1 cellular context compared by ENCODE assay signal in the genomic region with DNA sequence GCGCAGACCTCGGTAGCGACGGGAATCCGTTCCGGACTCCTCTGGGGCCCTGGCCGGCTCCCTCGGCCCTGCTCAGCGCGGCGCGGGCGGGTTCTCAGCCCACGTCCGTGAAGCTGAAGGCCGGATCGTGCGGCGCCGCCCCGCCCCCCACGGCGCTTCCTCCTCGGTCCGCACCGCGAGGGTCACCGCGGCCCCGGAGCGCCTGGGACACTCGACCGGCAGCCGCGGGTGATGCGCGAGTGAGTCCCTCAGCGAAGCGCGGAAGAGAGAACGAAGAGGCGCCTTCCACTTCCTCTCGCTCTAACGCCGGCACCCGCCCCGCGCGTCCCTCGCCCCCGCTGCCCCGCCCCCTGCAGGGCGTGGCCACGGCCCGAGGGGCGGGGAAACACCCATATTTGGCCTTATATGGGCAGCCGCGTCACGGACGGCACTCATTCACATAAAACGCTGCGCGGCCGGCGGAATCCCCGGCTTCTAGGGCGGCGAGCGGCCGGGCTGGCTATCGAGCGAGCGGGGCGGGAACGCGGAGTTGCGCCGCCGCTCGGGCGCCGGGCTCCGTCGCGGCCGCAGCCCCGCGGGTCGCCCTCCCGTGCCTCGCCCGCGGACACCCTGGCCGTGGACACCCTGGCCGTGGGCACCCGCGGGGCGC.
TF ChIP-seq lines count a peak whose summit lies in the region.

A gene with protein sequence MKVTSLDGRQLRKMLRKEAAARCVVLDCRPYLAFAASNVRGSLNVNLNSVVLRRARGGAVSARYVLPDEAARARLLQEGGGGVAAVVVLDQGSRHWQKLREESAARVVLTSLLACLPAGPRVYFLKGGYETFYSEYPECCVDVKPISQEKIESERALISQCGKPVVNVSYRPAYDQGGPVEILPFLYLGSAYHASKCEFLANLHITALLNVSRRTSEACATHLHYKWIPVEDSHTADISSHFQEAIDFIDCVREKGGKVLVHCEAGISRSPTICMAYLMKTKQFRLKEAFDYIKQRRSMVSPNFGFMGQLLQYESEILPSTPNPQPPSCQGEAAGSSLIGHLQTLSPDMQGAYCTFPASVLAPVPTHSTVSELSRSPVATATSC (plus strand): TSS at position 470 of the 649 bp plus-strand sequence. CDS start 215 bp downstream, outside the sequence.

TF ChIP-seq in HepG2, 621 proteins besides CTCF, POLR2A, EP300 and RAD21 (continued from another document and continues in another):
- TF ChIP-seq, protein P1, sequence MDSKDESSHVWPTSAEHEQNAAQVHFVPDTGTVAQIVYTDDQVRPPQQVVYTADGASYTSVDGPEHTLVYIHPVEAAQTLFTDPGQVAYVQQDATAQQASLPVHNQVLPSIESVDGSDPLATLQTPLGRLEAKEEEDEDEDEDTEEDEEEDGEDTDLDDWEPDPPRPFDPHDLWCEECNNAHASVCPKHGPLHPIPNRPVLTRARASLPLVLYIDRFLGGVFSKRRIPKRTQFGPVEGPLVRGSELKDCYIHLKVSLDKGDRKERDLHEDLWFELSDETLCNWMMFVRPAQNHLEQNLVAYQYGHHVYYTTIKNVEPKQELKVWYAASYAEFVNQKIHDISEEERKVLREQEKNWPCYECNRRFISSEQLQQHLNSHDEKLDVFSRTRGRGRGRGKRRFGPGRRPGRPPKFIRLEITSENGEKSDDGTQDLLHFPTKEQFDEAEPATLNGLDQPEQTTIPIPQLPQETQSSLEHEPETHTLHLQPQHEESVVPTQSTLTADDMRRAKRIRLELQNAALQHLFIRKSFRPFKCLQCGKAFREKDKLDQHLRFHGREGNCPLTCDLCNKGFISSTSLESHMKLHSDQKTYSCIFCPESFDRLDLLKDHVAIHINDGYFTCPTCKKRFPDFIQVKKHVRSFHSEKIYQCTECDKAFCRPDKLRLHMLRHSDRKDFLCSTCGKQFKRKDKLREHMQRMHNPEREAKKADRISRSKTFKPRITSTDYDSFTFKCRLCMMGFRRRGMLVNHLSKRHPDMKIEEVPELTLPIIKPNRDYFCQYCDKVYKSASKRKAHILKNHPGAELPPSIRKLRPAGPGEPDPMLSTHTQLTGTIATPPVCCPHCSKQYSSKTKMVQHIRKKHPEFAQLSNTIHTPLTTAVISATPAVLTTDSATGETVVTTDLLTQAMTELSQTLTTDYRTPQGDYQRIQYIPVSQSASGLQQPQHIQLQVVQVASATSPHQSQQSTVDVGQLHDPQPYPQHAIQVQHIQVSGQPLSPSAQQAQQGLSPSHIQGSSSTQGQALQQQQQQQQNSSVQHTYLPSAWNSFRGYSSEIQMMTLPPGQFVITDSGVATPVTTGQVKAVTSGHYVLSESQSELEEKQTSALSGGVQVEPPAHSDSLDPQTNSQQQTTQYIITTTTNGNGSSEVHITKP (CRISPR knock-in tag; IDR thresholded peaks at IDR 0.05; ENCODE audit: low read depth): no peak
- TF ChIP-seq, protein P2, sequence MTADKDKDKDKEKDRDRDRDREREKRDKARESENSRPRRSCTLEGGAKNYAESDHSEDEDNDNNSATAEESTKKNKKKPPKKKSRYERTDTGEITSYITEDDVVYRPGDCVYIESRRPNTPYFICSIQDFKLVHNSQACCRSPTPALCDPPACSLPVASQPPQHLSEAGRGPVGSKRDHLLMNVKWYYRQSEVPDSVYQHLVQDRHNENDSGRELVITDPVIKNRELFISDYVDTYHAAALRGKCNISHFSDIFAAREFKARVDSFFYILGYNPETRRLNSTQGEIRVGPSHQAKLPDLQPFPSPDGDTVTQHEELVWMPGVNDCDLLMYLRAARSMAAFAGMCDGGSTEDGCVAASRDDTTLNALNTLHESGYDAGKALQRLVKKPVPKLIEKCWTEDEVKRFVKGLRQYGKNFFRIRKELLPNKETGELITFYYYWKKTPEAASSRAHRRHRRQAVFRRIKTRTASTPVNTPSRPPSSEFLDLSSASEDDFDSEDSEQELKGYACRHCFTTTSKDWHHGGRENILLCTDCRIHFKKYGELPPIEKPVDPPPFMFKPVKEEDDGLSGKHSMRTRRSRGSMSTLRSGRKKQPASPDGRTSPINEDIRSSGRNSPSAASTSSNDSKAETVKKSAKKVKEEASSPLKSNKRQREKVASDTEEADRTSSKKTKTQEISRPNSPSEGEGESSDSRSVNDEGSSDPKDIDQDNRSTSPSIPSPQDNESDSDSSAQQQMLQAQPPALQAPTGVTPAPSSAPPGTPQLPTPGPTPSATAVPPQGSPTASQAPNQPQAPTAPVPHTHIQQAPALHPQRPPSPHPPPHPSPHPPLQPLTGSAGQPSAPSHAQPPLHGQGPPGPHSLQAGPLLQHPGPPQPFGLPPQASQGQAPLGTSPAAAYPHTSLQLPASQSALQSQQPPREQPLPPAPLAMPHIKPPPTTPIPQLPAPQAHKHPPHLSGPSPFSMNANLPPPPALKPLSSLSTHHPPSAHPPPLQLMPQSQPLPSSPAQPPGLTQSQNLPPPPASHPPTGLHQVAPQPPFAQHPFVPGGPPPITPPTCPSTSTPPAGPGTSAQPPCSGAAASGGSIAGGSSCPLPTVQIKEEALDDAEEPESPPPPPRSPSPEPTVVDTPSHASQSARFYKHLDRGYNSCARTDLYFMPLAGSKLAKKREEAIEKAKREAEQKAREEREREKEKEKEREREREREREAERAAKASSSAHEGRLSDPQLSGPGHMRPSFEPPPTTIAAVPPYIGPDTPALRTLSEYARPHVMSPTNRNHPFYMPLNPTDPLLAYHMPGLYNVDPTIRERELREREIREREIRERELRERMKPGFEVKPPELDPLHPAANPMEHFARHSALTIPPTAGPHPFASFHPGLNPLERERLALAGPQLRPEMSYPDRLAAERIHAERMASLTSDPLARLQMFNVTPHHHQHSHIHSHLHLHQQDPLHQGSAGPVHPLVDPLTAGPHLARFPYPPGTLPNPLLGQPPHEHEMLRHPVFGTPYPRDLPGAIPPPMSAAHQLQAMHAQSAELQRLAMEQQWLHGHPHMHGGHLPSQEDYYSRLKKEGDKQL (CRISPR knock-in tag; IDR thresholded peaks at IDR 0.05; ENCODE audit: low read depth): no peak
- TF ChIP-seq, protein P3, sequence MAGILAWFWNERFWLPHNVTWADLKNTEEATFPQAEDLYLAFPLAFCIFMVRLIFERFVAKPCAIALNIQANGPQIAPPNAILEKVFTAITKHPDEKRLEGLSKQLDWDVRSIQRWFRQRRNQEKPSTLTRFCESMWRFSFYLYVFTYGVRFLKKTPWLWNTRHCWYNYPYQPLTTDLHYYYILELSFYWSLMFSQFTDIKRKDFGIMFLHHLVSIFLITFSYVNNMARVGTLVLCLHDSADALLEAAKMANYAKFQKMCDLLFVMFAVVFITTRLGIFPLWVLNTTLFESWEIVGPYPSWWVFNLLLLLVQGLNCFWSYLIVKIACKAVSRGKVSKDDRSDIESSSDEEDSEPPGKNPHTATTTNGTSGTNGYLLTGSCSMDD (CRISPR knock-in tag; IDR thresholded peaks at IDR 0.05): no peak
- TF ChIP-seq ATF7-NPFF (CRISPR knock-in tag; IDR thresholded peaks at IDR 0.05; ENCODE audit: low read depth): no peak
- TF ChIP-seq HDAC6 (IDR thresholded peaks at IDR 0.05; ENCODE audit: low read depth, low read length): no peak
- TF ChIP-seq MBD4 (IDR thresholded peaks at IDR 0.05; ENCODE audit: borderline replicate concordance, low read length): no peak
- TF ChIP-seq SMARCC2 (IDR thresholded peaks at IDR 0.05): no peak
- TF ChIP-seq, protein P4, sequence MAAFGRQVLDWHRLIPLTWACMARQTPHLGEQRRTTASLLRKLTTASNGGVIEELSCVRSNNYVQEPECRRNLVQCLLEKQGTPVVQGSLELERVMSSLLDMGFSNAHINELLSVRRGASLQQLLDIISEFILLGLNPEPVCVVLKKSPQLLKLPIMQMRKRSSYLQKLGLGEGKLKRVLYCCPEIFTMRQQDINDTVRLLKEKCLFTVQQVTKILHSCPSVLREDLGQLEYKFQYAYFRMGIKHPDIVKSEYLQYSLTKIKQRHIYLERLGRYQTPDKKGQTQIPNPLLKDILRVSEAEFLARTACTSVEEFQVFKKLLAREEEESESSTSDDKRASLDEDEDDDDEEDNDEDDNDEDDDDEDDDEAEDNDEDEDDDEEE (CRISPR knock-in tag; IDR thresholded peaks at IDR 0.05): no peak
- TF ChIP-seq RORA (CRISPR knock-in tag; IDR thresholded peaks at IDR 0.05): no peak
- TF ChIP-seq HOXA3 (CRISPR knock-in tag; IDR thresholded peaks at IDR 0.05): no peak
- peak; percentile 8 for TF ChIP-seq TEAD3 (CRISPR knock-in tag; optimal IDR thresholded peaks at IDR 0.05; ENCODE audit: borderline replicate concordance)
- no peak for TF ChIP-seq FOSL1 (CRISPR knock-in tag; IDR thresholded peaks at IDR 0.05; ENCODE audit: borderline replicate concordance)
- TF ChIP-seq ZNF749 (CRISPR knock-in tag; IDR thresholded peaks at IDR 0.05; ENCODE audit: borderline replicate concordance): no peak
- TF ChIP-seq TCF12 (IDR thresholded peaks at IDR 0.05): no peak
- TF ChIP-seq TCF12 (CRISPR knock-in tag; IDR thresholded peaks at IDR 0.05): no peak
- TF ChIP-seq, protein P5, sequence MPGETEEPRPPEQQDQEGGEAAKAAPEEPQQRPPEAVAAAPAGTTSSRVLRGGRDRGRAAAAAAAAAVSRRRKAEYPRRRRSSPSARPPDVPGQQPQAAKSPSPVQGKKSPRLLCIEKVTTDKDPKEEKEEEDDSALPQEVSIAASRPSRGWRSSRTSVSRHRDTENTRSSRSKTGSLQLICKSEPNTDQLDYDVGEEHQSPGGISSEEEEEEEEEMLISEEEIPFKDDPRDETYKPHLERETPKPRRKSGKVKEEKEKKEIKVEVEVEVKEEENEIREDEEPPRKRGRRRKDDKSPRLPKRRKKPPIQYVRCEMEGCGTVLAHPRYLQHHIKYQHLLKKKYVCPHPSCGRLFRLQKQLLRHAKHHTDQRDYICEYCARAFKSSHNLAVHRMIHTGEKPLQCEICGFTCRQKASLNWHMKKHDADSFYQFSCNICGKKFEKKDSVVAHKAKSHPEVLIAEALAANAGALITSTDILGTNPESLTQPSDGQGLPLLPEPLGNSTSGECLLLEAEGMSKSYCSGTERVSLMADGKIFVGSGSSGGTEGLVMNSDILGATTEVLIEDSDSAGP (CRISPR knock-in tag; IDR thresholded peaks at IDR 0.05; ENCODE audit: borderline replicate concordance): peak; percentile 28; the same call in 1 of the 2 replicates
- TF ChIP-seq, protein P6, sequence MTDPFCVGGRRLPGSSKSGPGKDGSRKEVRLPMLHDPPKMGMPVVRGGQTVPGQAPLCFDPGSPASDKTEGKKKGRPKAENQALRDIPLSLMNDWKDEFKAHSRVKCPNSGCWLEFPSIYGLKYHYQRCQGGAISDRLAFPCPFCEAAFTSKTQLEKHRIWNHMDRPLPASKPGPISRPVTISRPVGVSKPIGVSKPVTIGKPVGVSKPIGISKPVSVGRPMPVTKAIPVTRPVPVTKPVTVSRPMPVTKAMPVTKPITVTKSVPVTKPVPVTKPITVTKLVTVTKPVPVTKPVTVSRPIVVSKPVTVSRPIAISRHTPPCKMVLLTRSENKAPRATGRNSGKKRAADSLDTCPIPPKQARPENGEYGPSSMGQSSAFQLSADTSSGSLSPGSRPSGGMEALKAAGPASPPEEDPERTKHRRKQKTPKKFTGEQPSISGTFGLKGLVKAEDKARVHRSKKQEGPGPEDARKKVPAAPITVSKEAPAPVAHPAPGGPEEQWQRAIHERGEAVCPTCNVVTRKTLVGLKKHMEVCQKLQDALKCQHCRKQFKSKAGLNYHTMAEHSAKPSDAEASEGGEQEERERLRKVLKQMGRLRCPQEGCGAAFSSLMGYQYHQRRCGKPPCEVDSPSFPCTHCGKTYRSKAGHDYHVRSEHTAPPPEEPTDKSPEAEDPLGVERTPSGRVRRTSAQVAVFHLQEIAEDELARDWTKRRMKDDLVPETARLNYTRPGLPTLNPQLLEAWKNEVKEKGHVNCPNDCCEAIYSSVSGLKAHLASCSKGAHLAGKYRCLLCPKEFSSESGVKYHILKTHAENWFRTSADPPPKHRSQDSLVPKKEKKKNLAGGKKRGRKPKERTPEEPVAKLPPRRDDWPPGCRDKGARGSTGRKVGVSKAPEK (CRISPR knock-in tag; IDR thresholded peaks at IDR 0.05; ENCODE audit: borderline replicate concordance): no peak
- no peak for TF ChIP-seq IKZF1 (IDR thresholded peaks at IDR 0.05)
- TF ChIP-seq ZNF589 (CRISPR knock-in tag; conservative IDR thresholded peaks at IDR 0.05): no peak
- no peak for TF ChIP-seq ZNF3 (CRISPR knock-in tag; IDR thresholded peaks at IDR 0.05)
- no peak for TF ChIP-seq ESRRA (CRISPR knock-in tag; IDR thresholded peaks at IDR 0.05; ENCODE audit: low read depth)
- TF ChIP-seq, protein P7, sequence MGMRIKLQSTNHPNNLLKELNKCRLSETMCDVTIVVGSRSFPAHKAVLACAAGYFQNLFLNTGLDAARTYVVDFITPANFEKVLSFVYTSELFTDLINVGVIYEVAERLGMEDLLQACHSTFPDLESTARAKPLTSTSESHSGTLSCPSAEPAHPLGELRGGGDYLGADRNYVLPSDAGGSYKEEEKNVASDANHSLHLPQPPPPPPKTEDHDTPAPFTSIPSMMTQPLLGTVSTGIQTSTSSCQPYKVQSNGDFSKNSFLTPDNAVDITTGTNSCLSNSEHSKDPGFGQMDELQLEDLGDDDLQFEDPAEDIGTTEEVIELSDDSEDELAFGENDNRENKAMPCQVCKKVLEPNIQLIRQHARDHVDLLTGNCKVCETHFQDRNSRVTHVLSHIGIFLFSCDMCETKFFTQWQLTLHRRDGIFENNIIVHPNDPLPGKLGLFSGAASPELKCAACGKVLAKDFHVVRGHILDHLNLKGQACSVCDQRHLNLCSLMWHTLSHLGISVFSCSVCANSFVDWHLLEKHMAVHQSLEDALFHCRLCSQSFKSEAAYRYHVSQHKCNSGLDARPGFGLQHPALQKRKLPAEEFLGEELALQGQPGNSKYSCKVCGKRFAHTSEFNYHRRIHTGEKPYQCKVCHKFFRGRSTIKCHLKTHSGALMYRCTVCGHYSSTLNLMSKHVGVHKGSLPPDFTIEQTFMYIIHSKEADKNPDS (CRISPR knock-in tag; IDR thresholded peaks at IDR 0.05): no peak
- TF ChIP-seq ZNF577 (CRISPR knock-in tag; IDR thresholded peaks at IDR 0.05; ENCODE audit: borderline replicate concordance, low read depth): no peak
- TF ChIP-seq, protein P8, sequence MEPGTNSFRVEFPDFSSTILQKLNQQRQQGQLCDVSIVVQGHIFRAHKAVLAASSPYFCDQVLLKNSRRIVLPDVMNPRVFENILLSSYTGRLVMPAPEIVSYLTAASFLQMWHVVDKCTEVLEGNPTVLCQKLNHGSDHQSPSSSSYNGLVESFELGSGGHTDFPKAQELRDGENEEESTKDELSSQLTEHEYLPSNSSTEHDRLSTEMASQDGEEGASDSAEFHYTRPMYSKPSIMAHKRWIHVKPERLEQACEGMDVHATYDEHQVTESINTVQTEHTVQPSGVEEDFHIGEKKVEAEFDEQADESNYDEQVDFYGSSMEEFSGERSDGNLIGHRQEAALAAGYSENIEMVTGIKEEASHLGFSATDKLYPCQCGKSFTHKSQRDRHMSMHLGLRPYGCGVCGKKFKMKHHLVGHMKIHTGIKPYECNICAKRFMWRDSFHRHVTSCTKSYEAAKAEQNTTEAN (CRISPR knock-in tag; conservative IDR thresholded peaks at IDR 0.05): no peak
- TF ChIP-seq, protein P9, sequence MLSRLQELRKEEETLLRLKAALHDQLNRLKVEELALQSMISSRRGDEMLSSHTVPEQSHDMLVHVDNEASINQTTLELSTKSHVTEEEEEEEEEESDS (CRISPR knock-in tag; IDR thresholded peaks at IDR 0.05; ENCODE audit: borderline replicate concordance): no peak
- TF ChIP-seq NFE2 (CRISPR knock-in tag; IDR thresholded peaks at IDR 0.05): no peak
- no peak for TF ChIP-seq ZNF124 (CRISPR knock-in tag; IDR thresholded peaks at IDR 0.05)
- TF ChIP-seq ZNF720 (CRISPR knock-in tag; IDR thresholded peaks at IDR 0.05): no peak
- TF ChIP-seq KDM5A (IDR thresholded peaks at IDR 0.05; ENCODE audit: borderline replicate concordance, low read length): no peak
- TF ChIP-seq ZNF550 (CRISPR knock-in tag; IDR thresholded peaks at IDR 0.05; ENCODE audit: borderline replicate concordance): no peak
- TF ChIP-seq, protein P10, sequence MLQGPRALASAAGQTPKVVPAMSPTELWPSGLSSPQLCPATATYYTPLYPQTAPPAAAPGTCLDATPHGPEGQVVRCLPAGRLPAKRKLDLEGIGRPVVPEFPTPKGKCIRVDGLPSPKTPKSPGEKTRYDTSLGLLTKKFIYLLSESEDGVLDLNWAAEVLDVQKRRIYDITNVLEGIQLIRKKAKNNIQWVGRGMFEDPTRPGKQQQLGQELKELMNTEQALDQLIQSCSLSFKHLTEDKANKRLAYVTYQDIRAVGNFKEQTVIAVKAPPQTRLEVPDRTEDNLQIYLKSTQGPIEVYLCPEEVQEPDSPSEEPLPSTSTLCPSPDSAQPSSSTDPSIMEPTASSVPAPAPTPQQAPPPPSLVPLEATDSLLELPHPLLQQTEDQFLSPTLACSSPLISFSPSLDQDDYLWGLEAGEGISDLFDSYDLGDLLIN (CRISPR knock-in tag; IDR thresholded peaks at IDR 0.05; ENCODE audit: borderline replicate concordance): no peak
